In genomic region chr10:103839867-103840746, GRCh38 we compare ENCODE assay signal across 9 cellular contexts. TPM values are rescaled to one million over a fixed set of nuclear protein-coding genes. Genes with fewer than 3 reads are reported as not detected.
DNase-seq lines count a peak whose midpoint lies in the region; ATAC-seq, FAIRE-seq and TF ChIP-seq lines count a peak whose summit lies in the region.
"Had no signal": no experiment of that assay in that cellular context is flagged by ENCODE, and none has a peak within 500 bp of the region (broad histone marks: within the 10 kb centered on the region; RNA-seq: fewer than 3 reads in every experiment).

No MANE protein-coding gene starts in this region.

- H3K9me1 ChIP-seq in keratinocyte (ENCODE audit: control insufficient read depth, extremely low read depth, insufficient read depth, low read length): peaks cover 32% of the 10 kb centered on the region

- dilution Hi-C loops in keratinocyte (cut with MboI; ENCODE audit: extremely low pct_ligation_motif_present, low sequenced_read_pairs): no loop called here

- H3K4me1 ChIP-seq in HUES6 (ENCODE audit: control insufficient read depth, insufficient read depth, low read length) (peaks cover 67% of the 10 kb centered on the region), keratinocyte (ENCODE audit: control insufficient read depth, extremely low read depth, insufficient read depth, low read length) (peaks cover 81% of the 10 kb centered on the region), skeletal muscle satellite cell (ENCODE audit: control insufficient read depth, insufficient read depth, low read length) (peaks cover 63% of the 10 kb centered on the region), vagina (peaks cover 81% of the 10 kb centered on the region)

- H3K36me3 Mint-ChIP-seq in WTC11: no peaks in the 10 kb centered on the region

- CTCF ChIA-PET in WTC11 (lab: Charles Lee): interaction anchor here (1.1 to 2.1 kb wide), 6 partner anchors 8 to 154 kb away, joined by 3 to 9 read pairs (median 4); no protein-coding TSS in a partner anchor

- TF ChIP-seq CTCF in WTC11 (IDR thresholded peaks at IDR 0.05) (no peak), keratinocyte (optimal IDR thresholded peaks at IDR 0.05 in 1 of 3, IDR thresholded peaks at IDR 0.05 in 1 of 3, conservative IDR thresholded peaks at IDR 0.05 in 1 of 3; ENCODE audit: extremely low read depth in 1 of 3, insufficient read depth in 2 of 3, low read length in 3 of 3) (no peak), vagina (IDR thresholded peaks at IDR 0.05) (no peak)

- H3K9me3 Mint-ChIP-seq in WTC11: no peaks in the 10 kb centered on the region

- H3K27ac ChIP-seq in HUES6 (ENCODE audit: low read depth, low read length) (peak overlapping the region; percentile 58; the same call in 1 of the 2 replicates), keratinocyte (ENCODE audit: control insufficient read depth, insufficient read depth, low read length) (peak overlapping the region; percentile 15), vagina (no peak overlapping the region)
- H3K27ac ChIP-seq: ascending aorta had no signal

- POLR2A ChIA-PET in WTC11 (lab: Charles Lee): no interaction called here

- H3K4me3 ChIP-seq in HUES6 (ENCODE audit: low read depth, low read length) (peak overlapping the region; percentile 10; the same call in 1 of the 2 replicates), keratinocyte (ENCODE audit: control insufficient read depth in 2 of 3, extremely low read depth in 1 of 3, insufficient read depth in 2 of 3, low read depth in 1 of 3, low read length in 3 of 3) (no peak overlapping the region), skeletal muscle satellite cell (ENCODE audit: low read length) (no peak overlapping the region), vagina (no peak overlapping the region)

- no peaks in the 10 kb centered on the region for H3K9me3 ChIP-seq in HUES6 (ENCODE audit: control insufficient read depth, insufficient read depth, low read depth, low read length)
- no peaks in the 10 kb centered on the region for H3K9me3 ChIP-seq in keratinocyte (ENCODE audit: control insufficient read depth, low read depth, low read length)
- no peaks in the 10 kb centered on the region for H3K9me3 ChIP-seq in skeletal muscle satellite cell (replicated peaks; ENCODE audit: low read length)
- H3K9me3 ChIP-seq in vagina: no peaks in the 10 kb centered on the region
- H3K9me3 ChIP-seq: ascending aorta had no signal

- TF ChIP-seq POLR2A in vagina (IDR thresholded peaks at IDR 0.05): no peak

- H3K27me3 ChIP-seq in HUES6 (ENCODE audit: control insufficient read depth, insufficient read depth, low read length): no peaks in the 10 kb centered on the region
- H3K27me3 ChIP-seq in keratinocyte (ENCODE audit: control insufficient read depth, extremely low read depth, insufficient read depth, low read length): no peaks in the 10 kb centered on the region
- no peaks in the 10 kb centered on the region for H3K27me3 ChIP-seq in skeletal muscle satellite cell (ENCODE audit: control insufficient read depth, insufficient read depth, low read length)
- H3K27me3 ChIP-seq in vagina: no peaks in the 10 kb centered on the region
- H3K27me3 ChIP-seq: ascending aorta had no signal

- peaks cover 67% of the 10 kb centered on the region for H3K4me1 Mint-ChIP-seq in WTC11

- peak overlapping the region; percentile 35 for H3K27ac Mint-ChIP-seq in WTC11

- DNase-seq in WTC11 (ENCODE audit: low spot score) (peak; percentile 50), keratinocyte (ENCODE audit: low read depth, low spot score) (no peak), retina (no peak), KG1 (lab: John Stamatoyannopoulos, UW) (no peak), vagina (ENCODE audit: extremely low spot score in 2 of 2) (no peak)

- H3K36me3 ChIP-seq in HUES6 (ENCODE audit: control insufficient read depth, insufficient read depth, low read length): no peaks in the 10 kb centered on the region
- H3K36me3 ChIP-seq in keratinocyte (ENCODE audit: control insufficient read depth in 2 of 2, extremely low read depth in 1 of 2, insufficient read depth in 2 of 2, low read length in 2 of 2): peaks cover 22 to 62% of the 10 kb centered on the region in 2 experiments
- no peaks in the 10 kb centered on the region for H3K36me3 ChIP-seq in skeletal muscle satellite cell (ENCODE audit: insufficient read depth, low read length)
- no peaks in the 10 kb centered on the region for H3K36me3 ChIP-seq in vagina
- H3K36me3 ChIP-seq: ascending aorta had no signal

- H2AFZ ChIP-seq in keratinocyte (ENCODE audit: control insufficient read depth, low read length): no peak overlapping the region

- H3K4me3 Mint-ChIP-seq in WTC11: no peak overlapping the region; the same call in 1 of the 2 replicates

- H3K27me3 Mint-ChIP-seq in WTC11 (ENCODE audit: low read depth): no peaks in the 10 kb centered on the region

- intact Hi-C loops in vagina (cut with DNase I): no loop called here

- H3K79me2 ChIP-seq in keratinocyte (ENCODE audit: control insufficient read depth, insufficient read depth, low read length): peaks cover 98% of the 10 kb centered on the region

- FAIRE-seq in keratinocyte (lab: Jason Lieb, UNC): peak; percentile 71

- ATAC-seq in WTC11 (peak; percentile 59), GM18909 (IDR thresholded peaks at IDR 0.05; ENCODE audit: poor library complexity, unreplicated experiment) (no peak)

- H3K4me2 ChIP-seq in keratinocyte (ENCODE audit: control insufficient read depth, extremely low read depth, insufficient read depth, low read depth, low read length) (peak overlapping the region; percentile 55), skeletal muscle satellite cell (ENCODE audit: low read length) (peak overlapping the region; percentile 61)

- H3K9ac ChIP-seq in HUES6 (ENCODE audit: low read length) (peak overlapping the region; percentile 58), keratinocyte (ENCODE audit: control insufficient read depth, extremely low read depth, insufficient read depth, low read length) (peak overlapping the region; percentile 41), skeletal muscle satellite cell (ENCODE audit: low read depth, low read length) (peak overlapping the region; percentile 2)

- H4K20me1 ChIP-seq in keratinocyte (ENCODE audit: control insufficient read depth, extremely low read depth, insufficient read depth, low read length): peaks cover 80% of the 10 kb centered on the region

TF ChIP-seq in WTC11, 78 proteins besides CTCF, POLR2A, EP300 and RAD21:
- TF ChIP-seq FOXP1 (CRISPR knock-in tag; IDR thresholded peaks at IDR 0.05; ENCODE audit: borderline replicate concordance): 0 out of 2 replicates have a peak, but pooled peaks have one; percentile 20
- 0 out of 2 replicates have a peak, but pooled peaks have one; percentile 21 for TF ChIP-seq ETV6 (CRISPR knock-in tag; IDR thresholded peaks at IDR 0.05)
- TF ChIP-seq MAX (CRISPR knock-in tag; IDR thresholded peaks at IDR 0.05): peak; percentile 52; the same call in 1 of the 2 replicates
- no peak for TF ChIP-seq NR3C1 (CRISPR knock-in tag; conservative IDR thresholded peaks at IDR 0.05; ENCODE audit: low read depth)
- peak; percentile 15; the same call in 1 of the 2 replicates for TF ChIP-seq SP1 (CRISPR knock-in tag; conservative IDR thresholded peaks at IDR 0.05)
- TF ChIP-seq NFE2L1 (CRISPR knock-in tag; IDR thresholded peaks at IDR 0.05): 0 out of 2 replicates have a peak, but pooled peaks have one; percentile 21
- 0 out of 2 replicates have a peak, but pooled peaks have one; percentile 39 for TF ChIP-seq ZNF121 (CRISPR knock-in tag; IDR thresholded peaks at IDR 0.05)
- no peak for TF ChIP-seq E2F1 (CRISPR knock-in tag; IDR thresholded peaks at IDR 0.05)

RNA-seq across cellular contexts. Expression of gene SH3PXD2A, which starts 15.3 kb away (rescaled TPM):
- total RNA-seq in WTC11 (2021) (15.7 to 17.9 TPM (median 17.4 TPM) in 3 replicates), vagina (56.2 TPM)
- polyA plus RNA-seq in keratinocyte: 31.0 to 56.6 TPM (median 33.9 TPM) in 3 replicates
- polyA plus RNA-seq in keratinocyte (2011; ENCODE audit: low read depth): 22.4 TPM
- polyA plus RNA-seq in keratinocyte (2011; cell fraction: cytosol; rRNA removed): 32.2 and 35.6 TPM in 2 replicates
- 116 and 136 TPM in 2 replicates for polyA plus RNA-seq in keratinocyte (2011; cell fraction: nucleus; rRNA removed)
- polyA plus RNA-seq in keratinocyte (2012; ENCODE audit: low replicate concordance): 46.1 and 73.7 TPM in 2 replicates
- 46.4 to 127 TPM (median 59.1 TPM) in 3 replicates for polyA minus RNA-seq in keratinocyte
- 63.7 TPM for polyA minus RNA-seq in keratinocyte (2011; cell fraction: cytosol; rRNA and poly(A)+ RNA removed)
- 88.9 and 140 TPM in 2 replicates for polyA minus RNA-seq in keratinocyte (2011; cell fraction: nucleus; rRNA and poly(A)+ RNA removed)
- total RNA-seq in skeletal muscle satellite cell (2012; rRNA removed): 14.4 and 17.0 TPM in 2 replicates

Comparison
In these comparisons a context has a peak if more than half of its experiments do, and no peak if none do; other contexts are left out.
1. H3K9ac ChIP-seq: peak in every context shown above with its lines; median percentile 58 in HUES6; 41 in keratinocyte; 2 in skeletal muscle satellite cell.